21 cellular contexts compared by ENCODE assay signal in genomic region chr5:130624805-130625204, GRCh38.
"Had no signal": no experiment of that assay in that cellular context is flagged by ENCODE, and none has a peak within 500 bp of the region (broad histone marks: within the 10 kb centered on the region; RNA-seq: fewer than 3 reads in every experiment).

No MANE protein-coding gene starts in this region.

- H3K27ac Mint-ChIP-seq: mesothelial cell of epicardium, nephron had no signal

- H3K4me1 Mint-ChIP-seq: mesothelial cell of epicardium, nephron had no signal

- H3K4me3 Mint-ChIP-seq: activated T-cell treated with anti-CD3 and anti-CD28 coated beads, Interleukin-2, amount 50 U/mL, for 4 hours; mesothelial cell of epicardium; nephron had no signal

- H3K27me3 ChIP-seq: sigmoid colon, transverse colon, vagina had no signal

- H3K9me3 ChIP-seq: transverse colon, vagina had no signal

- H3K36me3 Mint-ChIP-seq: mesothelial cell of epicardium had no signal

- ATAC-seq: activated T-cell treated with anti-CD3 and anti-CD28 coated beads, Interleukin-2, amount 50 U/mL, for 4 hours had no signal

- H3K4me3 ChIP-seq: lung, sigmoid colon, transverse colon, vagina had no signal

- H3K36me3 ChIP-seq: sigmoid colon, transverse colon, vagina had no signal

- DNase-seq: activated CD4-positive, alpha-beta T cell treated with anti-CD3 and anti-CD28 coated beads, Interleukin-2, amount 50 U/mL, for 1 hour; activated CD8-positive, alpha-beta memory T cell treated with anti-CD3 and anti-CD28 coated beads, Interleukin-2, amount 50 U/mL, for 4 hours; activated effector memory CD4-positive, alpha-beta T cell treated with Interleukin-2 at 50 U/mL for 16 hours; activated naive CD4-positive, alpha-beta T cell treated with anti-CD3 and anti-CD28 coated beads, Interleukin-2, amount 50 U/mL, for 16 hours; activated T-cell treated with anti-CD3 and anti-CD28 coated beads, Interleukin-2, amount 50 U/mL, for 4 hours; cerebellar nuclear complex; cortex of kidney; erythroblast; foreskin melanocyte; glutamatergic neuron; hypothalamus; islet precursor cell; sigmoid colon; stimulated activated CD4-positive, alpha-beta T cell treated with anti-CD3 and anti-CD28 coated beads, Interleukin-4, amount 100 ng/mL, for 4 hours; stimulated activated naive CD4-positive, alpha-beta T cell treated with Interleukin-2 at 50 U/mL for 16 hours; T1000; transverse colon had no signal

- H3K4me1 ChIP-seq: sigmoid colon, transverse colon, vagina had no signal
